ENCODE assay signal across 13 cellular contexts in the genomic region with DNA sequence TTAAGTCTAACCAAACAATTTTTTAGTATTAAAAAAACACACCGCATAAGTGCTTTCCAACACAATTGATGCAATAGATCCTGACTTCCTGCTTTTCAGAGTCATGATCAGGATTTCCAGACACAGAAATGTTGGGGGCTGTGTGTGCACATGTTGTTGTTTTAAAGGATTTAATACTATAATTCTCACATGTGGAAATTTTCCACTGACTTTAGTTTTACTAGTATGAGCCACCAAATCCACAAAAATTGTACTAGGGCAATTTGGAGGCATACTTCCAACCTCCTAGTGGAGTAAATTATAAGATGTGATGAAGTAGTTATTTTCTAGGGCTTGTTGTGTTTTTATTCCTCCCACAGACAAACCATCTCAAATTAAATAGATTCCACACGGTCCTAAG.
"Had no signal": no experiment of that assay in that cellular context is flagged by ENCODE, and none has a peak within 500 bp of the region (broad histone marks: within the 10 kb centered on the region; RNA-seq: fewer than 3 reads in every experiment).

No MANE protein-coding gene starts in this region.

- H3K36me3 ChIP-seq: esophagus squamous epithelium, left lung, prostate gland, right lobe of liver had no signal

- H3K27me3 ChIP-seq: esophagus squamous epithelium, left lung, right lobe of liver had no signal

- H3K4me1 ChIP-seq: esophagus squamous epithelium, prostate gland, right lobe of liver had no signal

- H3K9me3 ChIP-seq: esophagus squamous epithelium, left lung, prostate gland, right lobe of liver, SK-N-SH had no signal

- DNase-seq: activated CD4-positive, alpha-beta memory T cell treated with anti-CD3 and anti-CD28 coated beads for 36 hours; activated CD8-positive, alpha-beta memory T cell treated with anti-CD3 and anti-CD28 coated beads, Interleukin-2, amount 10 ng/mL, durations not matched to agents 7 days and 5 days; activated effector memory CD4-positive, alpha-beta T cell treated with Interleukin-2 at 50 U/mL for 16 hours; activated T-cell treated with anti-CD3 and anti-CD28 coated beads, Interleukin-2, amount 50 U/mL, for 1 hour; amniotic stem cell; esophagus squamous epithelium; left lung; naive thymus-derived CD8-positive, alpha-beta T cell; right lobe of liver; SK-N-SH; T-cell; T1000 had no signal

- H3K27ac ChIP-seq: esophagus squamous epithelium, left lung, prostate gland, right lobe of liver had no signal

- H3K4me2 ChIP-seq: SK-N-SH had no signal

- H3K9ac ChIP-seq: SK-N-SH had no signal

- H3K4me3 ChIP-seq: esophagus squamous epithelium, left lung, prostate gland, right lobe of liver had no signal
